Comparison of ENCODE assay signal across 8 cellular contexts in genomic region chr2:178193496-178193822, GRCh38. TPM values are rescaled to one million over a fixed set of nuclear protein-coding genes. Genes with fewer than 3 reads are reported as not detected.
DNase-seq lines count a peak whose midpoint lies in the region; ATAC-seq and TF ChIP-seq lines count a peak whose summit lies in the region.

No MANE protein-coding gene starts in this region.

- no peak overlapping the region for H3K9ac ChIP-seq in Karpas-422 (ENCODE audit: low read length)

- CTCF ChIA-PET in CD4-positive, alpha-beta T cell (lab: Charles Lee): no interaction called here

- no peak overlapping the region for H3K27ac ChIP-seq in CD4-positive, alpha-beta T cell (ENCODE audit: low read depth, low read length)
- no peak overlapping the region for H3K27ac ChIP-seq in Karpas-422 (ENCODE audit: low read length)

- no peak for DNase-seq in CD4-positive, alpha-beta T cell
- DNase-seq in NCI-H526 treated with DMSO at 0.1 percent for 48 hours (lab: John Stamatoyannopoulos, UW) (peak; percentile 83), Karpas-422 (no peak), GM13976 (ENCODE audit: low spot score) (no peak)
- DNase-seq in effector memory CD8-positive, alpha-beta T cell: no peak

- in situ Hi-C loops in GM13976 (cut with MboI; ENCODE audit: low sequenced_read_pairs, unreplicated experiment): no loop called here

- no peak overlapping the region for H3K27ac Mint-ChIP-seq in CD4-positive, alpha-beta T cell
- no peak overlapping the region for H3K27ac Mint-ChIP-seq in effector memory CD8-positive, alpha-beta T cell

- H3K27me3 ChIP-seq in CD4-positive, alpha-beta T cell (ENCODE audit: control insufficient read depth, insufficient read depth, low read length): peaks cover 49% of the 10 kb centered on the region
- peaks cover 14% of the 10 kb centered on the region for H3K27me3 ChIP-seq in neuron (ENCODE audit: insufficient read depth, low read length)
- no peaks in the 10 kb centered on the region for H3K27me3 ChIP-seq in Karpas-422 (ENCODE audit: low read length)

- H3K36me3 ChIP-seq in neuron (ENCODE audit: insufficient read depth, low read length): no peaks in the 10 kb centered on the region
- H3K36me3 ChIP-seq in Karpas-422 (ENCODE audit: insufficient read depth, low read length): no peaks in the 10 kb centered on the region

- H3K4me3 ChIP-seq in neuron (ENCODE audit: low read length) (peak overlapping the region; percentile 59), Karpas-422 (ENCODE audit: low read length) (no peak overlapping the region)

- peak overlapping the region; percentile 91 for H2AFZ ChIP-seq in neuron (ENCODE audit: low read depth, low read length)
- H2AFZ ChIP-seq in Karpas-422 (ENCODE audit: low read length): no peak overlapping the region

- H3K9me3 Mint-ChIP-seq in CD4-positive, alpha-beta T cell: no peaks in the 10 kb centered on the region
- no peaks in the 10 kb centered on the region for H3K9me3 Mint-ChIP-seq in effector memory CD8-positive, alpha-beta T cell

- peaks cover 15% of the 10 kb centered on the region for H3K4me1 Mint-ChIP-seq in CD4-positive, alpha-beta T cell (ENCODE audit: low read depth)
- H3K4me1 Mint-ChIP-seq in effector memory CD8-positive, alpha-beta T cell (ENCODE audit: low read depth in 2 of 2): peaks cover 4 to 8% of the 10 kb centered on the region in 2 donors

- no peaks in the 10 kb centered on the region for H4K20me1 ChIP-seq in Karpas-422 (ENCODE audit: insufficient read depth, low read depth, low read length)

- intact Hi-C loops in CD4-positive, alpha-beta T cell (cut with DNase I, micrococcal nuclease): no loop called here

- peak overlapping the region; percentile 72 for H3K4me3 Mint-ChIP-seq in CD4-positive, alpha-beta T cell
- peak overlapping the region; percentile 65 to 74 for H3K4me3 Mint-ChIP-seq in effector memory CD8-positive, alpha-beta T cell

- H3K4me1 ChIP-seq in neuron (ENCODE audit: insufficient read depth, low read length) (peaks cover 20% of the 10 kb centered on the region), Karpas-422 (ENCODE audit: low read length) (peaks cover 16% of the 10 kb centered on the region)

- ATAC-seq in CD4-positive, alpha-beta T cell (ENCODE audit: poor library complexity): no peak
- ATAC-seq in effector memory CD8-positive, alpha-beta T cell (replicated peaks): no peak
- ATAC-seq in GM19455 (IDR thresholded peaks at IDR 0.05; ENCODE audit: unreplicated experiment) (no peak), HG03139 (IDR thresholded peaks at IDR 0.05; ENCODE audit: unreplicated experiment) (no peak)

- H3K9me3 ChIP-seq in CD4-positive, alpha-beta T cell (ENCODE audit: control insufficient read depth, low read length): no peaks in the 10 kb centered on the region
- H3K9me3 ChIP-seq in neuron (ENCODE audit: low read length): no peaks in the 10 kb centered on the region
- H3K9me3 ChIP-seq in Karpas-422 (ENCODE audit: low read length): no peaks in the 10 kb centered on the region

- POLR2A ChIA-PET in CD4-positive, alpha-beta T cell (lab: Charles Lee): no interaction called here

- no peak for TF ChIP-seq CTCF in CD4-positive, alpha-beta T cell (IDR thresholded peaks at IDR 0.05)
- TF ChIP-seq CTCF in GM13976 (IDR thresholded peaks at IDR 0.05; ENCODE audit: borderline replicate concordance, control extremely low read depth, extremely low read depth, insufficient read depth, missing control alignments): no peak

- H3K9me2 ChIP-seq in Karpas-422 (replicated peaks; ENCODE audit: insufficient read depth, low read length): no peaks in the 10 kb centered on the region

- H3K27me3 Mint-ChIP-seq in CD4-positive, alpha-beta T cell: peaks cover 58% of the 10 kb centered on the region
- peaks cover 43 to 74% of the 10 kb centered on the region in 2 donors for H3K27me3 Mint-ChIP-seq in effector memory CD8-positive, alpha-beta T cell

- H3K36me3 Mint-ChIP-seq in CD4-positive, alpha-beta T cell (ENCODE audit: low read depth): no peaks in the 10 kb centered on the region
- peaks cover 4% of the 10 kb centered on the region for H3K36me3 Mint-ChIP-seq in effector memory CD8-positive, alpha-beta T cell (ENCODE audit: insufficient read depth)

- H3K79me2 ChIP-seq in Karpas-422 (ENCODE audit: low read length): no peaks in the 10 kb centered on the region

- H3K4me2 ChIP-seq in Karpas-422 (ENCODE audit: low read depth, low read length, poor library complexity, severe bottlenecking): no peak overlapping the region

RNA-seq across cellular contexts. Expression of gene OSBPL6, which starts 0.9 kb away (rescaled TPM):
- total RNA-seq in CD4-positive, alpha-beta T cell: under 1 TPM; 0.08 to 0.11 TPM
- 0.11 and 0.30 TPM in 2 replicates for total RNA-seq in Karpas-422 (2014; rRNA removed; shearing (Covaris generic); ENCODE audit: low replicate concordance)
